9 cellular contexts compared by ENCODE assay signal in the genomic region with DNA sequence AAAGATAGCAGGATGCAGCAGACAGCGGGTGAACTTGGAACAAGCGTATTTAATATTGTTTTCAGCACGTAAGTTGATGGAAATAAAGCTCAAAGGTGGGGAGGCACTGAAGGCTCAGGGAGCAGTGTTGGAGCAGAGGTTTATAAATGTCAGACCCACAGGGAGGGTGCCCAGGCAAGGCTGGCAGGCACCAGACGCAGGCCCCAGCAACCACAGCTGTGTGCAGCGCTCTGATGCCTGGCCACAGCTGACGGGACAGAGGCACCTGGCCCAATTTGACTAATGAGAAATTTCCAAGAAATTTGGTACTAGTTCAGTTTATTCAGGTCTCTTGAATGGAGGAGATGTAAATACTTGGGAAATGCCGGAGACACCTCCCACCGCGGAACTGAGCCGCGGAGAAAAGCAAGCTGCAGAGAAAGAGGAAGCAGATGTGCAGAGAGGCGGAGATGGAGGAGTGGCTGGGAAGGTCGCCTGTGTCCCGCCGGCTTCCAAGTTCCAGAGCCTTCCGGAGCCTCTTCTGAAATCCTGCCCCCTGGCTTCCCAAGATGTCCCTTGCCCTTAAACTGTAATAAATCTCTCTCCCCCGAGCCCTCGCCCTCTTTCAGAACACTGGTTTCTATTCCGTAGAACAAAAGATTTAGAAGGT. TPM values are rescaled to one million over a fixed set of nuclear protein-coding genes. Genes with fewer than 3 reads are reported as not detected.
DNase-seq lines count a peak whose midpoint lies in the region; ATAC-seq and TF ChIP-seq lines count a peak whose summit lies in the region.
"Had no signal": no experiment of that assay in that cellular context is flagged by ENCODE, and none has a peak within 500 bp of the region (broad histone marks: within the 10 kb centered on the region; RNA-seq: fewer than 3 reads in every experiment).

No MANE protein-coding gene starts in this region.

- H3K4me1 ChIP-seq in BE2C, result 0 out of 2 replicates have a peak, but pooled peaks cover 2% of the 10 kb centered on the region
- peaks cover 0 to 3% of the 10 kb centered on the region in 2 donors for H3K4me1 ChIP-seq in muscle layer of duodenum (ENCODE audit: control insufficient read depth in 1 of 2, insufficient read depth in 2 of 2, low read length in 2 of 2)

- H3K27me3 ChIP-seq in BE2C (no peaks in the 10 kb centered on the region), muscle layer of duodenum (ENCODE audit: low read depth, low read length) (no peaks in the 10 kb centered on the region)

- H3K4me1 Mint-ChIP-seq in endothelial cell (ENCODE audit: unreplicated experiment), result peaks cover 12% of the 10 kb centered on the region
- H3K4me1 Mint-ChIP-seq: central memory CD8-positive, alpha-beta T cell had no signal

- no peak overlapping the region for H3K27ac Mint-ChIP-seq in endothelial cell (ENCODE audit: unreplicated experiment)

- H3K27me3 Mint-ChIP-seq in endothelial cell (ENCODE audit: unreplicated experiment), result peaks cover 8% of the 10 kb centered on the region

- H3K4me3 Mint-ChIP-seq in endothelial cell (ENCODE audit: unreplicated experiment), result peak overlapping the region; percentile 68
- H3K4me3 Mint-ChIP-seq: central memory CD8-positive, alpha-beta T cell had no signal

- ATAC-seq in HG02763 (IDR thresholded peaks at IDR 0.05; ENCODE audit: unreplicated experiment), result no peak
- ATAC-seq in GM18519 (IDR thresholded peaks at IDR 0.05; ENCODE audit: low FRiP score, unreplicated experiment), result no peak
- ATAC-seq in GM18502 (IDR thresholded peaks at IDR 0.05; ENCODE audit: poor library complexity, unreplicated experiment), result no peak

- H3K27ac ChIP-seq in muscle layer of duodenum (ENCODE audit: low read length), result no peak overlapping the region

- H3K36me3 Mint-ChIP-seq in endothelial cell (ENCODE audit: low read depth, unreplicated experiment), result no peaks in the 10 kb centered on the region

- H3K4me3 ChIP-seq in BE2C (ENCODE audit: low read depth, low read length) (peak overlapping the region; percentile 33; the same call in 1 of the 2 replicates), muscle layer of duodenum (ENCODE audit: low read depth in 1 of 2, low read length in 2 of 2) (peak overlapping the region; percentile 34 to 45)

- TF ChIP-seq CTCF in BE2C (IDR thresholded peaks at IDR 0.05; ENCODE audit: low read depth, low read length) (peak; percentile 38; the same call in 1 of the 2 replicates), endothelial cell (IDR thresholded peaks at IDR 0.05; ENCODE audit: unreplicated experiment) (peak; percentile 32)

- DNase-seq in BE2C (peak; percentile 35), Kasumi-1 (lab: John Stamatoyannopoulos, UW) (peak; percentile 85 to 91), endothelial cell (ENCODE audit: low spot score) (peak; percentile 56), T1000 (lab: John Stamatoyannopoulos, UW) (no peak)

- no peaks in the 10 kb centered on the region for H3K36me3 ChIP-seq in BE2C
- no peaks in the 10 kb centered on the region for H3K36me3 ChIP-seq in muscle layer of duodenum (ENCODE audit: control insufficient read depth in 1 of 2, insufficient read depth in 2 of 2, low read length in 2 of 2)

- H3K9me3 ChIP-seq in BE2C (no peaks in the 10 kb centered on the region), muscle layer of duodenum (ENCODE audit: control insufficient read depth in 1 of 2, low read length in 2 of 2) (no peaks in the 10 kb centered on the region)

- no peaks in the 10 kb centered on the region for H3K9me3 Mint-ChIP-seq in endothelial cell (ENCODE audit: unreplicated experiment)
- H3K9me3 Mint-ChIP-seq: central memory CD8-positive, alpha-beta T cell had no signal

RNA-seq across cellular contexts. Expression of gene PLXNA4, which starts 38.3 kb away (rescaled TPM):
- 8.8 TPM for polyA plus RNA-seq in BE2C (2012; ENCODE audit: insufficient read depth, insufficient read length, low read depth)
- 3.5 TPM for total RNA-seq in endothelial cell (ENCODE audit: unreplicated experiment)
